8 cellular contexts compared by ENCODE assay signal in the genomic region with DNA sequence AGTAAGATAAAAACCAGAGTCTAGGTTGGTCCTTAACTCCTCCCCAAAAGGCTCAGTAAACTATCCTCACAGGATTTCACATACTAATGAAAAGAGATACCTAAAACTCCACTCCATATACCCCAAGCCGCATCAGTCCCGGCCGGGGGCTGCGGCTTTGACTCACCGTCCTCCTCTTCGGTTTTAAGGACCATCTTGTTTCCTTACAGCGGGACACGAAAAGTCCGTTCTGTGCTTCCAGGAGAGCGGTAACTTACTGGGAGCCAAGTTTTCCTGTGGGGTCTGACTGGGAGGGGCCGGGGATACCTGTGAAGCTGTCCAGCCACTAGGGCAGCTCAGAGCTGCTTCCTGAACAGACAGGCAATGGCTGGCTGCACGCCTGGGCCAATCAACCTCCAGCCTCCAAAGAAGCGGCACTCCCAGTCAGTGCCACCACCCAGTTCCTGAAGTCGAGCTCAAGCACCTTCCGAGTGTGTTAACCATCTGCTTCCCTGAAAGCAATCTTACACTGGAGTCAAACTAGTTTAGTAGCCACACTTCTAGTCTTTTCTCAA. TPM values are rescaled to one million over a fixed set of nuclear protein-coding genes. Genes with fewer than 3 reads are reported as not detected.
DNase-seq lines count a peak whose midpoint lies in the region; ATAC-seq, FAIRE-seq and TF ChIP-seq lines count a peak whose summit lies in the region.

No MANE protein-coding gene starts in this region.

- H3K27me3 ChIP-seq in esophagus muscularis mucosa (no peaks in the 10 kb centered on the region), pancreas (no peaks in the 10 kb centered on the region)

- 66% methylated on average over 15 of the region's 15 CpGs for WGBS in esophagus muscularis mucosa
- 17 to 23% methylated on average over 15 of the region's 15 CpGs for WGBS in pancreas, 2 donors

- TF ChIP-seq CTCF in esophagus muscularis mucosa (IDR thresholded peaks at IDR 0.05) (no peak), pancreas (IDR thresholded peaks at IDR 0.05) (peak in 1 of 4 donors; percentile 28)

- H3K4me3 ChIP-seq in esophagus muscularis mucosa (peak overlapping the region; percentile 42 to 61 (median 47)), pancreas (peak overlapping the region; percentile 24 to 70 (median 44))

- TF ChIP-seq EP300 in esophagus muscularis mucosa (IDR thresholded peaks at IDR 0.05) = no peak

- no peak for DNase-seq in GM18507 (ENCODE audit: extremely low spot score, insufficient read length, low read depth)
- DNase-seq in NCI-H510A treated with DMSO at 0.1 percent for 48 hours (lab: John Stamatoyannopoulos, UW) = peak; percentile 82
- peak; percentile 29 for DNase-seq in activated CD8-positive, alpha-beta memory T cell treated with anti-CD3 and anti-CD28 coated beads, Interleukin-2, amount 50 U/mL, for 1 hour (ENCODE audit: extremely low read depth)
- DNase-seq in esophagus muscularis mucosa (ENCODE audit: extremely low spot score) = no peak
- DNase-seq in pancreas = peak; percentile 82 to 95 (median 89)

- FAIRE-seq in GM18507 (lab: Jason Lieb, UNC) (peak; percentile 93), pancreas (lab: Jason Lieb, UNC) (no peak)

- peak; percentile 0 for TF ChIP-seq POLR2A in esophagus muscularis mucosa (IDR thresholded peaks at IDR 0.05; ENCODE audit: low read depth)

- ATAC-seq in HG02981 (IDR thresholded peaks at IDR 0.05; ENCODE audit: unreplicated experiment) (peak; percentile 40), pancreas (peak; percentile 93 to 95 (median 94)), GM19452 (IDR thresholded peaks at IDR 0.05; ENCODE audit: unreplicated experiment) (no peak), GM19463 (IDR thresholded peaks at IDR 0.05; ENCODE audit: unreplicated experiment) (no peak)

- peak overlapping the region; percentile 50 to 75 (median 68) for H3K27ac ChIP-seq in esophagus muscularis mucosa (replicated peaks in 1 of 4)
- H3K27ac ChIP-seq in pancreas = peak overlapping the region; percentile 22 to 88 (median 75)

- no peaks in the 10 kb centered on the region for H3K36me3 ChIP-seq in esophagus muscularis mucosa
- H3K36me3 ChIP-seq in pancreas = no peaks in the 10 kb centered on the region

- H3K4me1 ChIP-seq in esophagus muscularis mucosa (peaks cover 49 to 69% (median 57%) of the 10 kb centered on the region in 4 donors), pancreas (peaks cover 0 to 30% (median 5%) of the 10 kb centered on the region in 3 donors)

- H3K9me3 ChIP-seq in esophagus muscularis mucosa = no peaks in the 10 kb centered on the region
- H3K9me3 ChIP-seq in pancreas = no peaks in the 10 kb centered on the region

- intact Hi-C loops in esophagus muscularis mucosa (cut with DNase I) (no loop called here), pancreas (cut with DNase I) (no loop called here)

RNA-seq across cellular contexts. Expression of a gene that starts 45.5 kb away (rescaled TPM):
- 10 to 100 TPM; 25.7 to 39.4 (median 35.7) TPM for total RNA-seq in esophagus muscularis mucosa
- total RNA-seq in pancreas = 10 to 100 TPM; 18.3 to 34.4 (median 21.3) TPM
- polyA plus RNA-seq in pancreas = 10 to 100 TPM; 25.0 to 28.9 TPM

Comparison
In these comparisons a context has a peak if more than half of its experiments do, and no peak if none do; other contexts are left out.
1. DNase-seq: peak in NCI-H510A treated with DMSO at 0.1 percent for 48 hours (single experiment), activated CD8-positive, alpha-beta memory T cell treated with anti-CD3 and anti-CD28 coated beads, Interleukin-2, amount 50 U/mL, for 1 hour (single experiment) and pancreas (6 of 6); none in GM18507 (single experiment) and esophagus muscularis mucosa (single experiment).
2. ATAC-seq: peak in HG02981 (single experiment) and pancreas (4 of 4); none in GM19452 (single experiment) and GM19463 (single experiment).